Comparison of ENCODE assay signal across 1 cellular context in the genomic region with DNA sequence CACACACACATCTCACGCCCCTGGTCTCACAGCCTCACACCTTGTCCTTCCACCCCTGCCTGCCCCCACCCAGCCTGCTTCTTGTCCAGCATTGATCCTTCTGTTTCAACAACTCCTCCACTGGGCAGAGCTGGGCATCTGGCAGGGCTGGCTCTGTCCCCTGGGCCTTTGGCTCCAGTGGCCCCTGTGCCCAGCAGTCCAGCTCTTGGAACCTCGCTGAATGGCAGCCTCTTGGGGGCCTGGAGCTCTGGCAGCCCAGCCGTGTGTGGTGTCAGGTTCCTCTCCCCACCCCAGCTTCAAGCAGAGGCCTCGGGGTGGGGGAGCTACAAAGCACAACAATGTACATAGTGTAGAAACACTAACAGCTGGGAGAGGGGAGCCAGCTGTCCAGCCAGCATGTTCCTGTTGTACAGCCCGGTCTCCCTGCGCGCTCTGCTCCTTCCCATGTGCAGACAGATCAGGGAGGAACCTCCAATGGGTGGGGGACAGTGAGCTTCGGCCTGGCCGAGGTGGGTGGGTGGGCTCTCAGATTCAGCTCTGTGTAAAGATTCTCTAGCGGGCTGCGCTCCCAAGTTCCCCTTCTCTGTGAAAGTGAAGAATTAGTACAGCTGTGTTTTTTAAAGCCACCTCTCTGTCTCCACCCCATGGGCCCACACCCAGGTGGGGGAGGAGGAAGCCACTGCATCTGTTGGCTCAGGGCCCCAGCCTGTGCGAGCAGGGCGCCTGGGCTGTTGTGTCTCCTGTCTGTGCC.
TF ChIP-seq lines count a peak whose summit lies in the region.

No MANE protein-coding gene starts in this region.

TF ChIP-seq in endothelial cell of umbilical vein, 7 proteins besides CTCF, POLR2A, EP300 and RAD21:
- TF ChIP-seq MYC (IDR thresholded peaks at IDR 0.05; ENCODE audit: low read depth, low read length) (no peak), JUN (IDR thresholded peaks at IDR 0.05; ENCODE audit: borderline replicate concordance, insufficient read depth, insufficient read length, low read depth) (no peak), GATA2 (IDR thresholded peaks at IDR 0.05; ENCODE audit: insufficient read depth, insufficient read length, low read depth, low read length) (no peak), EZH2 (IDR thresholded peaks at IDR 0.05; ENCODE audit: borderline replicate concordance, low read depth, low read length, severe bottlenecking) (no peak), FOS (IDR thresholded peaks at IDR 0.05; ENCODE audit: borderline replicate concordance, insufficient read depth, low read length) (no peak), POLR2AphosphoS5 (IDR thresholded peaks at IDR 0.05; ENCODE audit: insufficient read depth, low read depth, low read length) (no peak)
- TF ChIP-seq, protein P1, sequence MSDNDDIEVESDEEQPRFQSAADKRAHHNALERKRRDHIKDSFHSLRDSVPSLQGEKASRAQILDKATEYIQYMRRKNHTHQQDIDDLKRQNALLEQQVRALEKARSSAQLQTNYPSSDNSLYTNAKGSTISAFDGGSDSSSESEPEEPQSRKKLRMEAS (IDR thresholded peaks at IDR 0.05; ENCODE audit: insufficient read depth, insufficient read length), result no peak
